ENCODE assay signal across 1 cellular context in the genomic region with DNA sequence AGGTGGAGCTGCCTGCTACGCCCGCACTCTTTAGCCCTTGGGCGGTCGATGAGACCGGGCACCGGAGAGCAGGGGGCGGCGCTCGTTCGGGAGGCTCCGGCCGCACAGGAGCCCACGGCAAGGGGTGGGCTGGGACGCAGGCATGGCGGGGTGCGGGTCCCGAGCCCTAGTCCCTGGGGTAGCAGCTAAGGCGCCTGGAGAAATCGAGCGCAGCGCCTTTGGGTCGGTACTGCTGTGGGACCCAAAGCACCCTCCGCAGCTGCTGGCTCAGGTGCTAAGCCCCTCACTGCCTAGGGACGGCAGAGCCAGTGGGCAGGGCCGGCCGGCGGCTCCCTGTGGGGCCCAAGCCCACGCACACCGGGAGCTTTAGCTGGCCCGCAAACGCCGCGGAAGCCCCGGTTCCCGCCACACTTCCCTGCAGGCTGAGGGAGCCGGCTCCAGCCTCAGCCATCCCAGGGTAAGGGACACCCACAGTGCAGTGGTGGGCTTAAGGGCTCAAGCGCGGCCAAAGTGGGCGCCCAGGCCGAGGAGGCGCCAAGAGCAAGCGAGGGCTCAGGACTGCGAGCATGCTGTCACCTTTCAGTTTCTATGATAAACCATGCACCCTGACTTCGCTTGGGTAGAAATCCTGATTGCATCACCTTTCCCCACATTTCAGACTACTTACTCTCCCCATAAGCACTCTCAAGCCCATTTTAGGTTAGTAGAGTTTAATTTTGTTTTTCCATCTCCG.
TF ChIP-seq lines count a peak whose summit lies in the region.

No MANE protein-coding gene starts in this region.

TF ChIP-seq in IMR-90, 13 proteins besides CTCF, POLR2A, EP300 and RAD21:
- TF ChIP-seq, protein P1, sequence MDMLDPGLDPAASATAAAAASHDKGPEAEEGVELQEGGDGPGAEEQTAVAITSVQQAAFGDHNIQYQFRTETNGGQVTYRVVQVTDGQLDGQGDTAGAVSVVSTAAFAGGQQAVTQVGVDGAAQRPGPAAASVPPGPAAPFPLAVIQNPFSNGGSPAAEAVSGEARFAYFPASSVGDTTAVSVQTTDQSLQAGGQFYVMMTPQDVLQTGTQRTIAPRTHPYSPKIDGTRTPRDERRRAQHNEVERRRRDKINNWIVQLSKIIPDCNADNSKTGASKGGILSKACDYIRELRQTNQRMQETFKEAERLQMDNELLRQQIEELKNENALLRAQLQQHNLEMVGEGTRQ (IDR thresholded peaks at IDR 0.05; ENCODE audit: low read depth, low read length), result no peak
- TF ChIP-seq CEBPB (IDR thresholded peaks at IDR 0.05; ENCODE audit: low read depth, low read length) (peak; percentile 15; the same call in 1 of the 2 replicates), SMC3 (IDR thresholded peaks at IDR 0.05; ENCODE audit: low read depth, low read length) (no peak), MAFK (IDR thresholded peaks at IDR 0.05; ENCODE audit: low read depth, low read length) (no peak)
